11 cellular contexts compared by ENCODE assay signal in the genomic region with DNA sequence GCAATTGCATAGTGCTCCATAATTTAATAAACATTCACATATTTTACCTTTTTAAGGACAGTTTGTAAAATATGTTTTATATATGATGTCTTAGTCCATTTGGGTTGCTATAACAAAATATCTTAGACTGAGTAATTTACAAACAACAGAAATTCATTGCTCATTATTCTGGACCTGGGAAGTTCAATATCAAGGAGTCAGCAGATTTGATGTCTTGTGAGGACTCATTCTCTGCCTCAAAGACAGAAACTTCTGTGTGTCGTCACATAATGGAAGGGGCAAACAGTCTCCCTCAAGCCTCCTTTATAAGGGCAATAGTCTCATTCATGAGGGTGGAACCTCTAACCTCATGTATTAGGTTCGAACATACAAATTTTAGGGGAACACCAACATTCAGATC.
"Had no signal": no experiment of that assay in that cellular context is flagged by ENCODE, and none has a peak within 500 bp of the region (broad histone marks: within the 10 kb centered on the region; RNA-seq: fewer than 3 reads in every experiment).

No MANE protein-coding gene starts in this region.

- H3K36me3 ChIP-seq: HAP-1 had no signal

- FAIRE-seq: H1, H54 had no signal

- H3K4me2 ChIP-seq: GM23338 had no signal

- H3K9ac ChIP-seq: GM23248 had no signal

- DNase-seq: GM23248, GOT3, H7, H9, HCEC 1CT, HFFc6 had no signal

- H3K9me3 ChIP-seq: HAP-1 had no signal

- H3K4me1 ChIP-seq: HAP-1 had no signal

- H2AFZ ChIP-seq: GM23248, GM23338 had no signal

- H3K4me3 ChIP-seq: GM23248, GM23338, HAP-1 had no signal

- ATAC-seq: GM23338, HCT116 had no signal

- H3K27ac ChIP-seq: GM23248 had no signal
